22 cellular contexts compared by ENCODE assay signal in genomic region chr12:42440608-42441007, GRCh38.
"Had no signal": no experiment of that assay in that cellular context is flagged by ENCODE, and none has a peak within 500 bp of the region (broad histone marks: within the 10 kb centered on the region; RNA-seq: fewer than 3 reads in every experiment).

No MANE protein-coding gene starts in this region.

- H3K9me3 Mint-ChIP-seq: dendritic cell treated with granulocyte-macrophage colony-stimulating factor and Interleukin-4, amounts not matched to agents 40 ng/mL and 50 ng/mL, for 4 days; effector memory CD8-positive, alpha-beta T cell had no signal

- H3K27me3 Mint-ChIP-seq: dendritic cell treated with granulocyte-macrophage colony-stimulating factor and Interleukin-4, amounts not matched to agents 40 ng/mL and 50 ng/mL, for 4 days; effector memory CD8-positive, alpha-beta T cell; naive B cell had no signal

- H3K4me3 Mint-ChIP-seq: dendritic cell treated with granulocyte-macrophage colony-stimulating factor and Interleukin-4, amounts not matched to agents 40 ng/mL and 50 ng/mL, for 4 days; effector memory CD8-positive, alpha-beta T cell; endodermal cell; mesothelial cell of epicardium; naive B cell had no signal

- ATAC-seq: effector memory CD8-positive, alpha-beta T cell; esophagus mucosa; gastrocnemius medialis; heart right ventricle; left cardiac atrium; left lung; left ventricle myocardium superior; lower lobe of right lung; mucosa of descending colon had no signal

- H3K27ac Mint-ChIP-seq: dendritic cell treated with granulocyte-macrophage colony-stimulating factor and Interleukin-4, amounts not matched to agents 40 ng/mL and 50 ng/mL, for 4 days; effector memory CD8-positive, alpha-beta T cell; endodermal cell; mesothelial cell of epicardium had no signal

- DNase-seq: colonic mucosa; cortex of kidney; effector CD8-positive, alpha-beta T cell; effector memory CD8-positive, alpha-beta T cell; endodermal cell; erythroblast; esophagus squamous epithelium; foreskin fibroblast; foreskin melanocyte; gastrocnemius medialis; glutamatergic neuron; heart right ventricle; hippocampal formation; left cardiac atrium; left lung; left ventricle myocardium superior; lower lobe of right lung; mucosa of descending colon; naive B cell had no signal
